Comparison of ENCODE assay signal across 24 cellular contexts in the genomic region with DNA sequence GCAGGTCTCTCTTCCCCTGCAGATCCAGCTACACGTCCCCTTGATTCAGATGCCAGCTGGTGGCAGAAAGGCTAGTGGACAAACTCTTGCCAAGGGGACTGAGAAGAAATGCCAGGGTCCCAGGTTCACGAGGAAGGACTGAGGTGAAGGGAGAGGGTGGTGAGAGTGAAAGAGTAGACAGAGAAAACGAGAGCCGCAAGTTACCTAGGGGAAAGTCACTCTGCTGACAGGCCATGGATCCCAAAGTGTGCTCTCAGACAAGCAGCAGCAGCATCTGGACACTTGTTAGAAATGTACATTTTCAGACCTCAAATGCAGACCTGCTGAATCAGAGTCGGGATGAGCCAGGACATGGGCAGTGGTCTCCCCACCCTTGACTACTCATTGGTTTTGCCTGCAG.
"Had no signal": no experiment of that assay in that cellular context is flagged by ENCODE, and none has a peak within 500 bp of the region (broad histone marks: within the 10 kb centered on the region; RNA-seq: fewer than 3 reads in every experiment).

No MANE protein-coding gene starts in this region.

- H3K9me3 ChIP-seq: ascending aorta had no signal

- DNase-seq: activated CD4-positive, alpha-beta memory T cell treated with anti-CD3 and anti-CD28 coated beads for 36 hours; activated CD4-positive, alpha-beta T cell treated with anti-CD3 and anti-CD28 coated beads for 36 hours; activated CD4-positive, alpha-beta T cell treated with anti-CD3 and anti-CD28 coated beads, Interleukin-2, amount 10 ng/mL, durations not matched to agents 24 days and 14 days; activated CD4-positive, CD25-positive, alpha-beta regulatory T cell; activated CD4-positive, CD25-positive, alpha-beta regulatory T cell treated with anti-CD3 and anti-CD28 coated beads, Interleukin-2, amount 50 U/mL, for 72 hours; activated CD8-positive, alpha-beta memory T cell treated with anti-CD3 and anti-CD28 coated beads, Interleukin-2, amount 10 ng/mL, durations not matched to agents 7 days and 5 days; activated CD8-positive, alpha-beta memory T cell treated with anti-CD3 and anti-CD28 coated beads, Interleukin-2, amount 50 U/mL, for 4 hours; activated CD8-positive, alpha-beta T cell treated with anti-CD3 and anti-CD28 coated beads, Interleukin-2, amount 10 ng/mL, durations not matched to agents 7 days and 5 days; activated gamma-delta T cell; activated naive CD4-positive, alpha-beta T cell; activated naive CD4-positive, alpha-beta T cell treated with anti-CD3 and anti-CD28 coated beads, Interleukin-2, amount 10 ng/mL, durations not matched to agents 7 days and 5 days; activated naive CD8-positive, alpha-beta T cell treated with anti-CD3 and anti-CD28 coated beads, Interleukin-2, amount 10 ng/mL, durations not matched to agents 7 days and 5 days; activated T-cell treated with anti-CD3 and anti-CD28 coated beads, Interleukin-2, amount 50 U/mL, for 1 hour; activated T-cell treated with anti-CD3 and anti-CD28 coated beads, Interleukin-2, amount 50 U/mL, for 48 hours; brain microvascular endothelial cell; caudate nucleus; cortex of kidney; dermis blood vessel endothelial cell; effector CD4-positive, alpha-beta T cell; foreskin fibroblast; T-helper 2 cell had no signal

- H3K4me1 Mint-ChIP-seq: activated CD4-positive, alpha-beta T cell treated with anti-CD3 and anti-CD28 coated beads for 36 hours; activated CD4-positive, alpha-beta T cell treated with anti-CD3 and anti-CD28 coated beads, Interleukin-2, amount 10 ng/mL, durations not matched to agents 24 days and 14 days; activated CD8-positive, alpha-beta memory T cell treated with anti-CD3 and anti-CD28 coated beads, Interleukin-2, amount 10 ng/mL, durations not matched to agents 7 days and 5 days; activated naive CD4-positive, alpha-beta T cell treated with anti-CD3 and anti-CD28 coated beads, Interleukin-2, amount 10 ng/mL, durations not matched to agents 7 days and 5 days; activated naive CD8-positive, alpha-beta T cell treated with anti-CD3 and anti-CD28 coated beads, Interleukin-2, amount 10 ng/mL, durations not matched to agents 7 days and 5 days had no signal

- ATAC-seq: activated CD4-positive, alpha-beta T cell treated with anti-CD3 and anti-CD28 coated beads for 36 hours; activated CD8-positive, alpha-beta memory T cell treated with anti-CD3 and anti-CD28 coated beads, Interleukin-2, amount 10 ng/mL, durations not matched to agents 7 days and 5 days; activated CD8-positive, alpha-beta T cell treated with anti-CD3 and anti-CD28 coated beads, Interleukin-2, amount 10 ng/mL, durations not matched to agents 7 days and 5 days; activated naive CD4-positive, alpha-beta T cell treated with anti-CD3 and anti-CD28 coated beads, Interleukin-2, amount 50 U/mL, for 72 hours; esophagus mucosa had no signal

- H3K4me1 ChIP-seq: ascending aorta had no signal

- H3K36me3 ChIP-seq: ascending aorta, brain microvascular endothelial cell had no signal

- H3K9me3 Mint-ChIP-seq: activated CD4-positive, alpha-beta memory T cell treated with anti-CD3 and anti-CD28 coated beads for 36 hours; activated CD4-positive, alpha-beta T cell treated with anti-CD3 and anti-CD28 coated beads, Interleukin-2, amount 10 ng/mL, durations not matched to agents 24 days and 14 days; activated naive CD4-positive, alpha-beta T cell treated with anti-CD3 and anti-CD28 coated beads, Interleukin-2, amount 10 ng/mL, durations not matched to agents 7 days and 5 days; activated naive CD8-positive, alpha-beta T cell treated with anti-CD3 and anti-CD28 coated beads, Interleukin-2, amount 10 ng/mL, durations not matched to agents 7 days and 5 days had no signal

- H3K27me3 ChIP-seq: ascending aorta, brain microvascular endothelial cell had no signal

- H3K27ac ChIP-seq: ascending aorta, brain microvascular endothelial cell had no signal

- H3K36me3 Mint-ChIP-seq: activated CD4-positive, alpha-beta memory T cell treated with anti-CD3 and anti-CD28 coated beads for 36 hours; activated CD8-positive, alpha-beta memory T cell treated with anti-CD3 and anti-CD28 coated beads, Interleukin-2, amount 10 ng/mL, durations not matched to agents 7 days and 5 days; activated naive CD4-positive, alpha-beta T cell treated with anti-CD3 and anti-CD28 coated beads, Interleukin-2, amount 10 ng/mL, durations not matched to agents 7 days and 5 days; activated naive CD4-positive, alpha-beta T cell treated with anti-CD3 and anti-CD28 coated beads, Interleukin-2, amount 50 U/mL, for 72 hours; activated naive CD8-positive, alpha-beta T cell treated with anti-CD3 and anti-CD28 coated beads, Interleukin-2, amount 10 ng/mL, durations not matched to agents 7 days and 5 days had no signal

- H3K4me3 Mint-ChIP-seq: activated CD4-positive, alpha-beta memory T cell treated with anti-CD3 and anti-CD28 coated beads for 36 hours; activated CD4-positive, alpha-beta T cell treated with anti-CD3 and anti-CD28 coated beads for 36 hours; activated CD4-positive, alpha-beta T cell treated with anti-CD3 and anti-CD28 coated beads, Interleukin-2, amount 10 ng/mL, durations not matched to agents 24 days and 14 days; activated CD8-positive, alpha-beta memory T cell treated with anti-CD3 and anti-CD28 coated beads, Interleukin-2, amount 10 ng/mL, durations not matched to agents 7 days and 5 days; activated CD8-positive, alpha-beta T cell treated with anti-CD3 and anti-CD28 coated beads, Interleukin-2, amount 10 ng/mL, durations not matched to agents 7 days and 5 days; activated naive CD4-positive, alpha-beta T cell treated with anti-CD3 and anti-CD28 coated beads, Interleukin-2, amount 10 ng/mL, durations not matched to agents 7 days and 5 days; activated naive CD8-positive, alpha-beta T cell treated with anti-CD3 and anti-CD28 coated beads, Interleukin-2, amount 10 ng/mL, durations not matched to agents 7 days and 5 days had no signal

- H3K27me3 Mint-ChIP-seq: activated CD4-positive, alpha-beta memory T cell treated with anti-CD3 and anti-CD28 coated beads for 36 hours; activated CD4-positive, alpha-beta T cell treated with anti-CD3 and anti-CD28 coated beads for 36 hours; activated CD4-positive, alpha-beta T cell treated with anti-CD3 and anti-CD28 coated beads, Interleukin-2, amount 10 ng/mL, durations not matched to agents 24 days and 14 days; activated CD8-positive, alpha-beta memory T cell treated with anti-CD3 and anti-CD28 coated beads, Interleukin-2, amount 10 ng/mL, durations not matched to agents 7 days and 5 days; activated naive CD4-positive, alpha-beta T cell treated with anti-CD3 and anti-CD28 coated beads, Interleukin-2, amount 10 ng/mL, durations not matched to agents 7 days and 5 days had no signal

- H3K4me3 ChIP-seq: ascending aorta had no signal

- H3K27ac Mint-ChIP-seq: activated CD4-positive, alpha-beta memory T cell treated with anti-CD3 and anti-CD28 coated beads for 36 hours; activated CD4-positive, alpha-beta T cell treated with anti-CD3 and anti-CD28 coated beads for 36 hours; activated CD4-positive, alpha-beta T cell treated with anti-CD3 and anti-CD28 coated beads, Interleukin-2, amount 10 ng/mL, durations not matched to agents 24 days and 14 days; activated CD8-positive, alpha-beta memory T cell treated with anti-CD3 and anti-CD28 coated beads, Interleukin-2, amount 10 ng/mL, durations not matched to agents 7 days and 5 days; activated CD8-positive, alpha-beta T cell treated with anti-CD3 and anti-CD28 coated beads, Interleukin-2, amount 10 ng/mL, durations not matched to agents 7 days and 5 days; activated naive CD4-positive, alpha-beta T cell treated with anti-CD3 and anti-CD28 coated beads, Interleukin-2, amount 10 ng/mL, durations not matched to agents 7 days and 5 days; activated naive CD8-positive, alpha-beta T cell treated with anti-CD3 and anti-CD28 coated beads, Interleukin-2, amount 10 ng/mL, durations not matched to agents 7 days and 5 days had no signal
